24 cellular contexts compared by ENCODE assay signal in the genomic region with DNA sequence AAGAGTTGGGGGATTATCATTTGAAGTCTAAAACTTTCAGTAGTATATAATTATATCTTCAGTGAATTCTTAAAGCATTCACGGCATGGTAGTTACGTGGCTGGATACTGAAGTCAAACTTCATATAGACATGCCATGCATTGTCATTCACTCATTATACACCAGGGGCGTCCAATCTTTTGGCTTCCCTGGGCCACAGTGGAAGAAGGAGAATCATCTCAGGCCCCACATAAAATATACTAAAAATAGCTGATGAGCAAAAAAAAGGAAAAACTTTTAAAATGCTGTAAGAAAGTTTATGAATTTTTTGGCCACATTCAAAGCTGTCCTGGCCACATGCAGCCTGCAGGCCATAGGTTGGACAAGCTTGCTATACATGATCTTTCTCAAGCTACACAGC. TPM values are rescaled to one million over a fixed set of nuclear protein-coding genes. Genes with fewer than 3 reads are reported as not detected.
DNase-seq lines count a peak whose midpoint lies in the region; ATAC-seq and TF ChIP-seq lines count a peak whose summit lies in the region.
"Had no signal": no experiment of that assay in that cellular context is flagged by ENCODE, and none has a peak within 500 bp of the region (broad histone marks: within the 10 kb centered on the region; RNA-seq: fewer than 3 reads in every experiment).

No MANE protein-coding gene starts in this region.

- no peak overlapping the region for H3K4me2 ChIP-seq in GM23338
- H3K4me2 ChIP-seq: A549 had no signal

- in situ Hi-C loops in astrocyte of the cerebellum (cut with HindIII; ENCODE audit: low sequenced_read_pairs): no loop called here

- H3K36me3 ChIP-seq in GM23338 (ENCODE audit: insufficient read depth) (no peaks in the 10 kb centered on the region), adrenal gland (replicated peaks in 1 of 2) (no peaks in the 10 kb centered on the region)
- H3K36me3 ChIP-seq: SJSA1 had no signal

- H3K27ac ChIP-seq in 22Rv1 (no peak overlapping the region), GM23338 (ENCODE audit: low read depth) (no peak overlapping the region), adrenal gland (no peak overlapping the region)
- H3K27ac ChIP-seq: A549, C4-2B, GM23248, HL-60, SJSA1 had no signal

- no peaks in the 10 kb centered on the region for H3K79me2 ChIP-seq in GM23338 (replicated peaks; ENCODE audit: insufficient read depth)

- H3K9me3 Mint-ChIP-seq in GM23338: peaks cover under 1% of the 10 kb centered on the region; the same call in 2 of the 3 replicates

- H3K9me2 ChIP-seq in GM23338 (ENCODE audit: insufficient read depth): no peaks in the 10 kb centered on the region; the same call in 1 of the 2 replicates

- DNase-seq in GM23338 (ENCODE audit: low spot score): peak; percentile 14
- DNase-seq in OCI-M1 (lab: John Stamatoyannopoulos, UW): peak; percentile 34
- no peak for DNase-seq in astrocyte of the cerebellum (ENCODE audit: low read depth)
- no peak for DNase-seq in T-helper 2 cell
- no peak for DNase-seq in adrenal gland
- DNase-seq: AML-193; Caco-2; CD8-positive, alpha-beta T cell; GM23248; HCEC 1CT; Karpas-422; NCI-H1105; NCI-H146; NCI-H1930; NCI-H446; NCI-H526; Right ventricle myocardium superior had no signal

- peaks cover 20% of the 10 kb centered on the region for H3K4me1 Mint-ChIP-seq in GM23338

- H3K4me3 Mint-ChIP-seq in GM23338: no peak overlapping the region
- H3K4me3 Mint-ChIP-seq: CD8-positive, alpha-beta T cell had no signal

- H4K20me1 ChIP-seq in GM23338 (replicated peaks; ENCODE audit: insufficient read depth): no peaks in the 10 kb centered on the region

- no peaks in the 10 kb centered on the region for H3K27me3 Mint-ChIP-seq in GM23338 (ENCODE audit: insufficient read depth, low read depth, poor library complexity)

- peaks cover 4% of the 10 kb centered on the region; the same call in 2 of the 3 replicates for H3K36me3 Mint-ChIP-seq in GM23338 (ENCODE audit: low read depth)

- H3F3A ChIP-seq in GM23338 (replicated peaks; ENCODE audit: low read depth): no peaks in the 10 kb centered on the region

- H3K4me3 ChIP-seq in GM23338: no peak overlapping the region
- H3K4me3 ChIP-seq in astrocyte of the cerebellum (ENCODE audit: low read depth, low read length): no peak overlapping the region
- H3K4me3 ChIP-seq in adrenal gland: no peak overlapping the region
- H3K4me3 ChIP-seq: A549, GM23248, SJSA1 had no signal

- intact Hi-C loops in adrenal gland (cut with DNase I): no loop called here

- H3K4me1 ChIP-seq in GM23338 (ENCODE audit: insufficient read depth): 0 out of 2 replicates have a peak, but pooled peaks cover 5% of the 10 kb centered on the region
- H3K4me1 ChIP-seq in adrenal gland (replicated peaks in 1 of 2): no peaks in the 10 kb centered on the region
- H3K4me1 ChIP-seq: A549, Caco-2, SJSA1 had no signal

- no peaks in the 10 kb centered on the region for H3K9me3 ChIP-seq in adrenal gland (replicated peaks in 1 of 3)
- H3K9me3 ChIP-seq: A549, Caco-2, SJSA1 had no signal

- ATAC-seq in GM23338 (no peak; the same call in 2 of the 3 replicates), GM18519 (IDR thresholded peaks at IDR 0.05; ENCODE audit: low FRiP score, unreplicated experiment) (no peak), HG02981 (IDR thresholded peaks at IDR 0.05; ENCODE audit: unreplicated experiment) (no peak)
- ATAC-seq: CD8-positive, alpha-beta T cell had no signal

- TF ChIP-seq CTCF in 22Rv1 (IDR thresholded peaks at IDR 0.05) (peak; percentile 16; the same call in 1 of the 2 replicates), GM23338 (conservative IDR thresholded peaks at IDR 0.05; ENCODE audit: low read depth in 2 of 2) (peak in 1 of 2 experiments; percentile 31; a peak in 1 of 4 replicates), astrocyte of the cerebellum (IDR thresholded peaks at IDR 0.05; ENCODE audit: low read depth, low read length, missing control alignments) (peak; percentile 5), adrenal gland (IDR thresholded peaks at IDR 0.05) (no peak)

- no peak overlapping the region for H2AFZ ChIP-seq in GM23338
- H2AFZ ChIP-seq: GM23248 had no signal

- no peak overlapping the region for H3K27ac Mint-ChIP-seq in GM23338
- H3K27ac Mint-ChIP-seq: CD8-positive, alpha-beta T cell had no signal

- H3K27me3 ChIP-seq in GM23338 (ENCODE audit: insufficient read depth): no peaks in the 10 kb centered on the region
- no peaks in the 10 kb centered on the region for H3K27me3 ChIP-seq in adrenal gland
- H3K27me3 ChIP-seq: SJSA1 had no signal

- no peak for TF ChIP-seq POLR2A in adrenal gland (IDR thresholded peaks at IDR 0.05)

- 93 to 98% (median 96%) methylated on average over 3 of the region's 3 CpGs for WGBS in adrenal gland, 4 donors

TF ChIP-seq in GM23338, 12 proteins besides CTCF, POLR2A, EP300 and RAD21 (continues in another document):
- TF ChIP-seq JUNB (IDR thresholded peaks at IDR 0.05; ENCODE audit: unreplicated experiment): no peak
- TF ChIP-seq POLR2AphosphoS5 (IDR thresholded peaks at IDR 0.05; ENCODE audit: low read depth): no peak
- TF ChIP-seq, protein P1, sequence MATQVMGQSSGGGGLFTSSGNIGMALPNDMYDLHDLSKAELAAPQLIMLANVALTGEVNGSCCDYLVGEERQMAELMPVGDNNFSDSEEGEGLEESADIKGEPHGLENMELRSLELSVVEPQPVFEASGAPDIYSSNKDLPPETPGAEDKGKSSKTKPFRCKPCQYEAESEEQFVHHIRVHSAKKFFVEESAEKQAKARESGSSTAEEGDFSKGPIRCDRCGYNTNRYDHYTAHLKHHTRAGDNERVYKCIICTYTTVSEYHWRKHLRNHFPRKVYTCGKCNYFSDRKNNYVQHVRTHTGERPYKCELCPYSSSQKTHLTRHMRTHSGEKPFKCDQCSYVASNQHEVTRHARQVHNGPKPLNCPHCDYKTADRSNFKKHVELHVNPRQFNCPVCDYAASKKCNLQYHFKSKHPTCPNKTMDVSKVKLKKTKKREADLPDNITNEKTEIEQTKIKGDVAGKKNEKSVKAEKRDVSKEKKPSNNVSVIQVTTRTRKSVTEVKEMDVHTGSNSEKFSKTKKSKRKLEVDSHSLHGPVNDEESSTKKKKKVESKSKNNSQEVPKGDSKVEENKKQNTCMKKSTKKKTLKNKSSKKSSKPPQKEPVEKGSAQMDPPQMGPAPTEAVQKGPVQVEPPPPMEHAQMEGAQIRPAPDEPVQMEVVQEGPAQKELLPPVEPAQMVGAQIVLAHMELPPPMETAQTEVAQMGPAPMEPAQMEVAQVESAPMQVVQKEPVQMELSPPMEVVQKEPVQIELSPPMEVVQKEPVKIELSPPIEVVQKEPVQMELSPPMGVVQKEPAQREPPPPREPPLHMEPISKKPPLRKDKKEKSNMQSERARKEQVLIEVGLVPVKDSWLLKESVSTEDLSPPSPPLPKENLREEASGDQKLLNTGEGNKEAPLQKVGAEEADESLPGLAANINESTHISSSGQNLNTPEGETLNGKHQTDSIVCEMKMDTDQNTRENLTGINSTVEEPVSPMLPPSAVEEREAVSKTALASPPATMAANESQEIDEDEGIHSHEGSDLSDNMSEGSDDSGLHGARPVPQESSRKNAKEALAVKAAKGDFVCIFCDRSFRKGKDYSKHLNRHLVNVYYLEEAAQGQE (IDR thresholded peaks at IDR 0.05; ENCODE audit: unreplicated experiment): no peak
- no peak for TF ChIP-seq ZNF114 (CRISPR knock-in tag; IDR thresholded peaks at IDR 0.05)
- no peak for TF ChIP-seq STAT1 (IDR thresholded peaks at IDR 0.05; ENCODE audit: unreplicated experiment)
- no peak for TF ChIP-seq NANOG (IDR thresholded peaks at IDR 0.05; ENCODE audit: borderline replicate concordance)
- TF ChIP-seq ZNF331 (CRISPR knock-in tag; IDR thresholded peaks at IDR 0.05; ENCODE audit: low read depth): no peak
- TF ChIP-seq, protein P2, sequence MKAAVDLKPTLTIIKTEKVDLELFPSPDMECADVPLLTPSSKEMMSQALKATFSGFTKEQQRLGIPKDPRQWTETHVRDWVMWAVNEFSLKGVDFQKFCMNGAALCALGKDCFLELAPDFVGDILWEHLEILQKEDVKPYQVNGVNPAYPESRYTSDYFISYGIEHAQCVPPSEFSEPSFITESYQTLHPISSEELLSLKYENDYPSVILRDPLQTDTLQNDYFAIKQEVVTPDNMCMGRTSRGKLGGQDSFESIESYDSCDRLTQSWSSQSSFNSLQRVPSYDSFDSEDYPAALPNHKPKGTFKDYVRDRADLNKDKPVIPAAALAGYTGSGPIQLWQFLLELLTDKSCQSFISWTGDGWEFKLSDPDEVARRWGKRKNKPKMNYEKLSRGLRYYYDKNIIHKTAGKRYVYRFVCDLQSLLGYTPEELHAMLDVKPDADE (IDR thresholded peaks at IDR 0.05): no peak
- no peak for TF ChIP-seq EZH2phosphoT487 (IDR thresholded peaks at IDR 0.05; ENCODE audit: unreplicated experiment)

RNA-seq across cellular contexts. Expression of a gene that starts 43.8 kb away (rescaled TPM):
- total RNA-seq in GM23338 (2014; rRNA removed; shearing (Covaris generic)): 5.2 and 6.1 TPM in 2 replicates
- 3.0 and 4.3 TPM in 2 replicates for polyA plus RNA-seq in GM23338 (2016; fragmentation: Nextera tagmentation; extraction: Ambion mirVana)
- total RNA-seq in adrenal gland: 10 to 100 TPM in 2 of 8 donors, 1 to 10 TPM in 6; 3.7 to 14.3 (median 8.6) TPM
- 1 to 10 TPM; 1.7 to 4.1 (median 4.1) TPM for polyA plus RNA-seq in adrenal gland

Comparison
In these comparisons a context has a peak if more than half of its experiments do, and no peak if none do; other contexts are left out.
1. CTCF ChIP-seq: peak in 22Rv1 (single experiment) and astrocyte of the cerebellum (single experiment); none in adrenal gland (0 of 6).
2. DNase-seq: peak in GM23338 (single experiment) and OCI-M1 (single experiment); none in astrocyte of the cerebellum (single experiment), T-helper 2 cell (0 of 5) and adrenal gland (0 of 7).